Comparison of ENCODE assay signal across 13 cellular contexts in genomic region chr14:95545769-95546168, GRCh38. TPM values are rescaled to one million over a fixed set of nuclear protein-coding genes. Genes with fewer than 3 reads are reported as not detected.
DNase-seq lines count a peak whose midpoint lies in the region; ATAC-seq, FAIRE-seq and TF ChIP-seq lines count a peak whose summit lies in the region.
"Had no signal": no experiment of that assay in that cellular context is flagged by ENCODE, and none has a peak within 500 bp of the region (broad histone marks: within the 10 kb centered on the region; RNA-seq: fewer than 3 reads in every experiment).

No MANE protein-coding gene starts in this region.

- peaks cover 16% of the 10 kb centered on the region for H3K4me1 Mint-ChIP-seq in activated naive CD4-positive, alpha-beta T cell treated with anti-CD3 and anti-CD28 coated beads for 36 hours (ENCODE audit: low read depth)

- CTCF ChIA-PET in activated naive CD4-positive, alpha-beta T cell treated with anti-CD3 and anti-CD28 coated beads for 36 hours (lab: Charles Lee), result interaction anchor here (1.3 kb wide), 1 partner anchor 27 kb away, joined by 5 read pairs; no protein-coding TSS in a partner anchor

- no peaks in the 10 kb centered on the region for H3K9me3 Mint-ChIP-seq in activated naive CD4-positive, alpha-beta T cell treated with anti-CD3 and anti-CD28 coated beads for 36 hours
- H3K9me3 Mint-ChIP-seq: GM23338 had no signal

- no peak overlapping the region for H3K4me3 Mint-ChIP-seq in activated naive CD4-positive, alpha-beta T cell treated with anti-CD3 and anti-CD28 coated beads for 36 hours
- H3K4me3 Mint-ChIP-seq: GM23338 had no signal

- H3K4me3 ChIP-seq in left ventricle myocardium inferior (no peak overlapping the region), fibroblast of the aortic adventitia (ENCODE audit: low read depth, low read length) (no peak overlapping the region)
- H3K4me3 ChIP-seq: colonic mucosa, GM23338 had no signal

- peak overlapping the region; percentile 66 for H3K27ac ChIP-seq in left ventricle myocardium inferior (replicated peaks)
- H3K27ac ChIP-seq: colonic mucosa, parathyroid adenoma had no signal

- DNase-seq in left ventricle myocardium inferior (no peak), Right ventricle myocardium inferior (ENCODE audit: missing footprints) (no peak), fibroblast of the aortic adventitia (ENCODE audit: low read depth) (peak; percentile 85), urothelium cell line (ENCODE audit: low spot score) (peak; percentile 31), NCI-H524 (lab: John Stamatoyannopoulos, UW) (no peak)
- no peak for DNase-seq in stimulated activated naive CD8-positive, alpha-beta T cell treated with anti-CD3 and anti-CD28 coated beads, Interleukin-15, Interleukin-2, amounts not matched to agents 100 U/mL and 50 U/mL, for 24 hours
- no peak for DNase-seq in activated naive CD4-positive, alpha-beta T cell treated with anti-CD3 and anti-CD28 coated beads for 36 hours
- DNase-seq: colonic mucosa, NCI-H187, SHP77 had no signal

- H3K9me3 ChIP-seq in left ventricle myocardium inferior (replicated peaks), result no peaks in the 10 kb centered on the region
- H3K9me3 ChIP-seq: colonic mucosa had no signal

- peaks cover 9% of the 10 kb centered on the region for H3K36me3 Mint-ChIP-seq in activated naive CD4-positive, alpha-beta T cell treated with anti-CD3 and anti-CD28 coated beads for 36 hours (ENCODE audit: low read depth)

- peaks cover 72% of the 10 kb centered on the region for H3K4me1 ChIP-seq in left ventricle myocardium inferior
- H3K4me1 ChIP-seq: colonic mucosa, parathyroid adenoma had no signal

- no peak for FAIRE-seq in urothelium cell line (lab: Jason Lieb, UNC)

- peaks cover 12% of the 10 kb centered on the region for H3K36me3 ChIP-seq in left ventricle myocardium inferior
- H3K36me3 ChIP-seq: colonic mucosa had no signal

- no peaks in the 10 kb centered on the region for H3K27me3 ChIP-seq in left ventricle myocardium inferior (ENCODE audit: low read depth)
- H3K27me3 ChIP-seq: colonic mucosa had no signal

- no peaks in the 10 kb centered on the region for H3K27me3 Mint-ChIP-seq in activated naive CD4-positive, alpha-beta T cell treated with anti-CD3 and anti-CD28 coated beads for 36 hours (ENCODE audit: low read depth)

- no peak for TF ChIP-seq CTCF in left ventricle myocardium inferior (IDR thresholded peaks at IDR 0.05; ENCODE audit: borderline replicate concordance)
- TF ChIP-seq CTCF in fibroblast of the aortic adventitia (IDR thresholded peaks at IDR 0.05; ENCODE audit: insufficient read depth, low read length), result no peak

- no peak for ATAC-seq in Right ventricle myocardium inferior
- peak; percentile 84 for ATAC-seq in SK-N-SH treated with all-trans-retinoic acid at 6 μM for 48 hours
- no peak for ATAC-seq in stimulated activated naive CD8-positive, alpha-beta T cell treated with anti-CD3 and anti-CD28 coated beads, Interleukin-15, Interleukin-2, amounts not matched to agents 100 U/mL and 50 U/mL, for 24 hours
- ATAC-seq: GM23338 had no signal

- intact Hi-C loops in left ventricle myocardium inferior (cut with micrococcal nuclease) (no loop called here), Right ventricle myocardium inferior (cut with DNase I) (no loop called here)
- intact Hi-C loops in activated naive CD4-positive, alpha-beta T cell treated with anti-CD3 and anti-CD28 coated beads for 36 hours (cut with micrococcal nuclease), result no loop called here

- no peak overlapping the region for H3K27ac Mint-ChIP-seq in activated naive CD4-positive, alpha-beta T cell treated with anti-CD3 and anti-CD28 coated beads for 36 hours
- H3K27ac Mint-ChIP-seq: GM23338 had no signal

TF ChIP-seq in SK-N-SH treated with all-trans-retinoic acid at 6 μM for 48 hours, 23 proteins besides CTCF, POLR2A, EP300 and RAD21:
- TF ChIP-seq CREB5 (CRISPR knock-in tag; IDR thresholded peaks at IDR 0.05; ENCODE audit: low read depth), result no peak; the same call in 1 of the 2 replicates
- TF ChIP-seq ISL1 (CRISPR knock-in tag; IDR thresholded peaks at IDR 0.05), result peak; percentile 37; the same call in 1 of the 2 replicates
TF ChIP-seq in SK-N-SH treated with all-trans-retinoic acid at 6 μM for 48 hours: peak in this region for 1.

RNA-seq across cellular contexts. Expression of gene GLRX5, which starts 10.9 kb away (rescaled TPM):
- total RNA-seq in left ventricle myocardium inferior (85.0 TPM), Right ventricle myocardium inferior (84.7 TPM), fibroblast of the aortic adventitia (ENCODE audit: low replicate concordance) (8.5 and 47.2 TPM in 2 replicates)
- 10 to 100 TPM; 34.2 to 34.6 TPM for total RNA-seq in activated naive CD4-positive, alpha-beta T cell treated with anti-CD3 and anti-CD28 coated beads for 36 hours

RNA-seq across cellular contexts. Expression of gene SYNE3, which starts 29.3 kb away (rescaled TPM):
- 11.3 TPM for total RNA-seq in left ventricle myocardium inferior
- total RNA-seq in Right ventricle myocardium inferior, result 16.5 TPM
- total RNA-seq in fibroblast of the aortic adventitia (ENCODE audit: low replicate concordance), result 19.3 and 63.4 TPM in 2 replicates
- total RNA-seq in activated naive CD4-positive, alpha-beta T cell treated with anti-CD3 and anti-CD28 coated beads for 36 hours, result 10 to 100 TPM; 21.6 to 22.8 TPM

Comparison
In these comparisons a context has a peak if more than half of its experiments do, and no peak if none do; other contexts are left out.
1. DNase-seq: peak in fibroblast of the aortic adventitia (single experiment) and urothelium cell line (single experiment); none in left ventricle myocardium inferior (single experiment), Right ventricle myocardium inferior (single experiment), stimulated activated naive CD8-positive, alpha-beta T cell treated with anti-CD3 and anti-CD28 coated beads, Interleukin-15, Interleukin-2, amounts not matched to agents 100 U/mL and 50 U/mL, for 24 hours (single experiment), NCI-H524 (0 of 2) and activated naive CD4-positive, alpha-beta T cell treated with anti-CD3 and anti-CD28 coated beads for 36 hours (single experiment).